In genomic region chr9:13284011-13284410, GRCh38 we compare ENCODE assay signal across 24 cellular contexts. TPM values are rescaled to one million over a fixed set of nuclear protein-coding genes. Genes with fewer than 3 reads are reported as not detected.
"Had no signal": no experiment of that assay in that cellular context is flagged by ENCODE, and none has a peak within 500 bp of the region (broad histone marks: within the 10 kb centered on the region; RNA-seq: fewer than 3 reads in every experiment).

No MANE protein-coding gene starts in this region.

- H3K9me3 ChIP-seq: esophagus squamous epithelium, suprapubic skin, tibial artery, upper lobe of right lung had no signal

- H3K4me3 ChIP-seq: esophagus squamous epithelium, spleen, suprapubic skin, tibial artery, upper lobe of right lung had no signal

- H3K36me3 ChIP-seq: brain microvascular endothelial cell, esophagus squamous epithelium, spleen, suprapubic skin, tibial artery, upper lobe of right lung had no signal

- H3K27me3 ChIP-seq: brain microvascular endothelial cell, suprapubic skin, tibial artery, upper lobe of right lung had no signal

- H3K27ac ChIP-seq: epithelial cell of prostate, esophagus squamous epithelium, spleen, suprapubic skin, tibial artery, upper lobe of right lung, VCaP had no signal

- DNase-seq: activated CD4-positive, alpha-beta T cell treated with anti-CD3 and anti-CD28 coated beads for 4 hours; activated CD4-positive, alpha-beta T cell treated with anti-CD3 and anti-CD28 coated beads, Interleukin-2, amount 50 U/mL, for 4 hours; activated CD8-positive, alpha-beta memory T cell treated with anti-CD3 and anti-CD28 coated beads for 24 hours; activated effector memory CD4-positive, alpha-beta T cell treated with Interleukin-2 at 50 U/mL for 16 hours; activated naive CD4-positive, alpha-beta T cell treated with Interleukin-2 at 50 U/mL for 16 hours; aorta; brain microvascular endothelial cell; caudate nucleus; dermis blood vessel endothelial cell; effector CD4-positive, alpha-beta T cell; esophagus squamous epithelium; hippocampal formation; immature natural killer cell; naive thymus-derived CD8-positive, alpha-beta T cell; posterior cingulate gyrus; right cardiac atrium; spleen; stimulated activated naive CD4-positive, alpha-beta T cell; T-helper 1 cell; tibial artery; upper lobe of right lung had no signal

RNA-seq across cellular contexts. Expression of gene MPDZ, which starts 4.5 kb away (rescaled TPM):
- total RNA-seq: naive thymus-derived CD8-positive, alpha-beta T cell had no signal
- polyA plus RNA-seq: immature natural killer cell; naive thymus-derived CD8-positive, alpha-beta T cell had no signal
